ENCODE assay signal across 20 cellular contexts in genomic region chr1:4597020-4597419, GRCh38. TPM values are rescaled to one million over a fixed set of nuclear protein-coding genes. Genes with fewer than 3 reads are reported as not detected.
A peak's percentile ranks its signal among the peaks of the same experiment; 100 is the strongest.
DNase-seq lines count a peak whose midpoint lies in the region; ATAC-seq and TF ChIP-seq lines count a peak whose summit lies in the region.
"Had no signal": no experiment of that assay in that cellular context is flagged by ENCODE, and none has a peak within 500 bp of the region (broad histone marks: within the 10 kb centered on the region; RNA-seq: fewer than 3 reads in every experiment).

No MANE protein-coding gene starts in this region.

- H3K4me3 ChIP-seq in BLaER1 (no peak overlapping the region), osteoblast (ENCODE audit: insufficient read depth, low read length) (no peak overlapping the region)
- H3K4me3 ChIP-seq: A549, GM23248 had no signal

- H2AFZ ChIP-seq in osteoblast (ENCODE audit: low read length) (no peak overlapping the region), H9 (ENCODE audit: low read length) (no peak overlapping the region)
- H2AFZ ChIP-seq: GM23248 had no signal

- H3T11ph ChIP-seq in H9 (ENCODE audit: low read length), result no peak overlapping the region

- H3K4me1 Mint-ChIP-seq in H9, result peaks cover 21 to 23% of the 10 kb centered on the region in 2 experiments

- H3K27me3 Mint-ChIP-seq in H9 (ENCODE audit: low read depth), result peaks cover 16% of the 10 kb centered on the region

- no peak overlapping the region for H3K23ac ChIP-seq in H9 (ENCODE audit: insufficient read length, low read depth, low read length)

- no peaks in the 10 kb centered on the region for H3K36me3 Mint-ChIP-seq in H9 (ENCODE audit: insufficient read depth in 1 of 3, low read depth in 3 of 3)
- H3K36me3 Mint-ChIP-seq: CD4-positive, alpha-beta memory T cell had no signal

- H3K9me3 ChIP-seq in BLaER1 (no peaks in the 10 kb centered on the region), osteoblast (ENCODE audit: low read depth, low read length) (no peaks in the 10 kb centered on the region), H9 (ENCODE audit: control insufficient read depth, low read depth, low read length) (no peaks in the 10 kb centered on the region)
- H3K9me3 ChIP-seq: A549, BE2C had no signal

- H3K36me3 ChIP-seq in BLaER1, result no peaks in the 10 kb centered on the region
- H3K36me3 ChIP-seq in osteoblast (ENCODE audit: insufficient read depth, low read length), result no peaks in the 10 kb centered on the region
- H3K36me3 ChIP-seq: BE2C had no signal

- no peak for TF ChIP-seq CTCF in C4-2B (conservative IDR thresholded peaks at IDR 0.05)
- no peak for TF ChIP-seq CTCF in osteoblast (IDR thresholded peaks at IDR 0.05; ENCODE audit: extremely low read depth, low read depth, low read length)
- no peak for TF ChIP-seq CTCF in H9 (conservative IDR thresholded peaks at IDR 0.05)

- H2AK5ac ChIP-seq in H9 (ENCODE audit: insufficient read length, low read length), result no peak overlapping the region

- H2BK5ac ChIP-seq in H9 (ENCODE audit: insufficient read length, low read length), result no peak overlapping the region

- no CpG with 5 or more reads among the region's 5 CpGs for WGBS in H9 (ENCODE audit: extremely low coverage, insufficient read length, low lambda C conversion rate)

- H3K79me2 ChIP-seq in osteoblast (ENCODE audit: insufficient read depth, low read length) (no peaks in the 10 kb centered on the region), H9 (ENCODE audit: insufficient read depth, low read length) (no peaks in the 10 kb centered on the region)

- no peak overlapping the region for H3K27ac ChIP-seq in BLaER1
- peak overlapping the region; percentile 67 for H3K27ac ChIP-seq in C4-2B
- H3K27ac ChIP-seq in osteoblast (ENCODE audit: low read depth, low read length), result no peak overlapping the region
- no peak overlapping the region for H3K27ac ChIP-seq in H9 (ENCODE audit: insufficient read length, low read depth, low read length)
- H3K27ac ChIP-seq: A549, GM23248 had no signal

- H3K18ac ChIP-seq in H9 (ENCODE audit: insufficient read length, low read depth, low read length), result no peak overlapping the region

- H4K20me1 ChIP-seq in BLaER1, result peaks cover 9% of the 10 kb centered on the region; the same call in 1 of the 2 replicates
- H4K20me1 ChIP-seq in osteoblast (ENCODE audit: insufficient read depth, low read length), result no peaks in the 10 kb centered on the region
- no peaks in the 10 kb centered on the region for H4K20me1 ChIP-seq in H9 (ENCODE audit: control insufficient read depth, insufficient read depth, insufficient read length)

- no peak overlapping the region for H3K27ac Mint-ChIP-seq in H9
- H3K27ac Mint-ChIP-seq: CD4-positive, alpha-beta memory T cell had no signal

- no peaks in the 10 kb centered on the region for H3K27me3 ChIP-seq in BLaER1
- no peaks in the 10 kb centered on the region for H3K27me3 ChIP-seq in osteoblast (ENCODE audit: insufficient read depth, low read length)
- H3K27me3 ChIP-seq in H9 (ENCODE audit: insufficient read depth, low read length), result no peaks in the 10 kb centered on the region
- H3K27me3 ChIP-seq: BE2C had no signal

- ATAC-seq in GM18909 (IDR thresholded peaks at IDR 0.05; ENCODE audit: poor library complexity, unreplicated experiment) (no peak), GM18858 (IDR thresholded peaks at IDR 0.05; ENCODE audit: unreplicated experiment) (no peak), HG03108 (IDR thresholded peaks at IDR 0.05; ENCODE audit: unreplicated experiment) (no peak)
- ATAC-seq: A549, HCT116 had no signal

- H4K5ac ChIP-seq in H9 (ENCODE audit: insufficient read length, low read depth, low read length), result no peak overlapping the region

- no peak overlapping the region for H2BK20ac ChIP-seq in H9 (ENCODE audit: low read depth, low read length, poor library complexity, severe bottlenecking)

- no peak overlapping the region for H3K4me3 Mint-ChIP-seq in H9
- H3K4me3 Mint-ChIP-seq: CD4-positive, alpha-beta memory T cell had no signal

- DNase-seq in ecto neural progenitor cell (ENCODE audit: low spot score), result peak; percentile 14
- DNase-seq in osteoblast (ENCODE audit: insufficient read length, low spot score, missing footprints), result peak; percentile 32
- DNase-seq in H9, result no peak
- DNase-seq: 8988T; ACHN; AML-193; BE2C; CD4-positive, alpha-beta memory T cell; COR-L47; DMS153; DND-41; GM23248; H7 had no signal

- H3K56ac ChIP-seq in H9 (ENCODE audit: insufficient read length, low read depth, low read length), result no peak overlapping the region

- H3K14ac ChIP-seq in H9 (ENCODE audit: insufficient read depth, low read length), result no peak overlapping the region

- no peaks in the 10 kb centered on the region for H3K23me2 ChIP-seq in H9 (ENCODE audit: insufficient read length, low read depth, low read length, poor library complexity, severe bottlenecking)

- H3K4ac ChIP-seq in H9 (ENCODE audit: low read depth, low read length), result no peak overlapping the region

- H3K9ac ChIP-seq in BLaER1 (no peak overlapping the region), H9 (ENCODE audit: extremely low read depth, insufficient read length, low read length) (no peak overlapping the region)
- H3K9ac ChIP-seq: GM23248 had no signal

- no peak overlapping the region for H2BK120ac ChIP-seq in H9 (ENCODE audit: low read depth, low read length, poor library complexity, severe bottlenecking)

- peaks cover 0 to 3% of the 10 kb centered on the region in 2 experiments; a peak in 3 of 5 replicates for H3K9me3 Mint-ChIP-seq in H9

- H4K8ac ChIP-seq in H9 (replicated peaks; ENCODE audit: insufficient read length, low read depth, low read length), result no peak overlapping the region

- H3K4me2 ChIP-seq in BLaER1 (peak overlapping the region; percentile 78), osteoblast (ENCODE audit: insufficient read depth, low read length) (no peak overlapping the region), H9 (ENCODE audit: insufficient read depth, insufficient read length, low read length) (no peak overlapping the region)
- H3K4me2 ChIP-seq: A549 had no signal

- H4K91ac ChIP-seq in H9 (ENCODE audit: insufficient read length, low read depth, low read length), result no peak overlapping the region

- no peaks in the 10 kb centered on the region for H3K79me1 ChIP-seq in H9 (ENCODE audit: insufficient read depth, low read depth, low read length, poor library complexity, severe bottlenecking)

- H2BK12ac ChIP-seq in H9 (ENCODE audit: insufficient read length, low read depth, low read length), result no peak overlapping the region

- H3K4me1 ChIP-seq in BLaER1 (peaks cover 28% of the 10 kb centered on the region), osteoblast (ENCODE audit: insufficient read depth, low read length) (no peaks in the 10 kb centered on the region), H9 (ENCODE audit: insufficient read depth, low read length) (no peaks in the 10 kb centered on the region)
- H3K4me1 ChIP-seq: A549, BE2C had no signal

- H2BK15ac ChIP-seq in H9 (ENCODE audit: low read depth, low read length), result no peak overlapping the region

RNA-seq across cellular contexts. Expression of gene AJAP1, which starts 57.4 kb away (rescaled TPM):
- total RNA-seq in osteoblast, result 0.29 and 1.1 TPM in 2 replicates
- total RNA-seq in H9 (2021), result 6.6 and 8.6 TPM in 2 replicates
